8 cellular contexts compared by ENCODE assay signal in the genomic region with DNA sequence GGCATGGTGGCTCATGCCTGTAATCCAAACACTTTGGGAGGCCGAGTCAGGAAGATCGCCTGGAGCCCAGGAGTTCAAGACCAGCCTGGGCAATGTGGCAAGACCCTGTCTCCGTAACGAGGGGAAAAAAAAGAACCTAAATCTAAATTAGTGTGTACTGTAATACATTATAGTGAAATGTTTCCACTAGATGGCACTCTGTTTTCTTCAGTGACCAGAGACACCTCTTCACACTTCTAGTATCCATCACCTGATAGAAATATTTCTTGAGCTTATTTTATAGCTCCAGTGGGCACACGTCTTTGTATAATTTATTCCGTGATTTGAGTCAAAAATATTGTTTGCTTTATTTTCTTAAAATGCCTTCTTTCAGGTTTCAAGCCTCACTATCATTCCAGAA.
DNase-seq lines count a peak whose midpoint lies in the region; ATAC-seq and TF ChIP-seq lines count a peak whose summit lies in the region.

No MANE protein-coding gene starts in this region.

- intact Hi-C loops in MCF 10A (cut with micrococcal nuclease) = loop anchor here (1.0 to 5.0 kb wide), 3 partner anchors 23 to 576 kb away; no protein-coding TSS in a partner anchor
- intact Hi-C loops in breast epithelium (cut with DNase I; ENCODE audit: low total_unique reads) = no loop called here
- intact Hi-C loops in activated CD8-positive, alpha-beta T cell treated with anti-CD3 and anti-CD28 coated beads for 36 hours (cut with micrococcal nuclease) = no loop called here

- H3K27me3 ChIP-seq in breast epithelium = peaks cover 0 to 19% of the 10 kb centered on the region in 2 donors
- H3K27me3 ChIP-seq in Loucy (ENCODE audit: insufficient read depth, low read length, poor library complexity, severe bottlenecking) = no peaks in the 10 kb centered on the region
- H3K27me3 ChIP-seq in liver (ENCODE audit: control insufficient read depth in 4 of 4, insufficient read depth in 4 of 4, low read length in 3 of 4) = peaks cover 0 to 4% (median 0%) of the 10 kb centered on the region in 4 donors

- BruUV-seq in MCF 10A (replicated peaks; lab: Mats Ljungman, UMichigan) = no TSS peak

- TF ChIP-seq CTCF in MCF 10A (IDR thresholded peaks at IDR 0.05; ENCODE audit: unreplicated experiment) = peak; percentile 46
- peak in 1 of 3 donors; percentile 13 for TF ChIP-seq CTCF in breast epithelium (IDR thresholded peaks at IDR 0.05)
- TF ChIP-seq CTCF in Loucy (conservative IDR thresholded peaks at IDR 0.05; ENCODE audit: low read length) = peak; percentile 48
- peak; percentile 29 for TF ChIP-seq CTCF in activated CD8-positive, alpha-beta T cell treated with anti-CD3 and anti-CD28 coated beads for 36 hours (IDR thresholded peaks at IDR 0.05)
- TF ChIP-seq CTCF in liver (IDR thresholded peaks at IDR 0.05; ENCODE audit: low read depth, low read length, missing input control) = peak; percentile 22

- no peaks in the 10 kb centered on the region for H4K20me1 ChIP-seq in Loucy (ENCODE audit: insufficient read depth, low read length, poor library complexity, severe bottlenecking)

- peak overlapping the region; percentile 47 for H3K4me3 Mint-ChIP-seq in MCF 10A (ENCODE audit: unreplicated experiment)
- peak overlapping the region; percentile 25 for H3K4me3 Mint-ChIP-seq in activated CD8-positive, alpha-beta T cell treated with anti-CD3 and anti-CD28 coated beads for 36 hours

- no peak overlapping the region for H3K4me2 ChIP-seq in Loucy (ENCODE audit: low read depth, low read length, poor library complexity, severe bottlenecking)

- TF ChIP-seq POLR2A in breast epithelium (IDR thresholded peaks at IDR 0.05) = no peak

- H3K36me3 Mint-ChIP-seq in MCF 10A (ENCODE audit: insufficient read depth, unreplicated experiment) = peaks cover 7% of the 10 kb centered on the region
- peaks cover 40% of the 10 kb centered on the region for H3K36me3 Mint-ChIP-seq in activated CD8-positive, alpha-beta T cell treated with anti-CD3 and anti-CD28 coated beads for 36 hours (ENCODE audit: low read depth)

- H3K9me2 ChIP-seq in Loucy (replicated peaks; ENCODE audit: low read depth, low read length) = no peaks in the 10 kb centered on the region

- H3K27ac ChIP-seq in breast epithelium = peak overlapping the region in 1 of 2 donors; percentile 2
- no peak overlapping the region for H3K27ac ChIP-seq in liver (ENCODE audit: low read depth in 1 of 2, low read length in 2 of 2)

- peak overlapping the region; percentile 67 for H3K27ac Mint-ChIP-seq in MCF 10A (ENCODE audit: low read depth, unreplicated experiment)
- peak overlapping the region; percentile 72 for H3K27ac Mint-ChIP-seq in activated CD8-positive, alpha-beta T cell treated with anti-CD3 and anti-CD28 coated beads for 36 hours

- TF ChIP-seq RAD21 in liver (IDR thresholded peaks at IDR 0.05) = peak; percentile 65 to 71

- H3K27me3 Mint-ChIP-seq in MCF 10A (ENCODE audit: insufficient read depth, unreplicated experiment) = peaks cover 49% of the 10 kb centered on the region
- no peaks in the 10 kb centered on the region for H3K27me3 Mint-ChIP-seq in activated CD8-positive, alpha-beta T cell treated with anti-CD3 and anti-CD28 coated beads for 36 hours

- H3K9me3 ChIP-seq in breast epithelium = no peaks in the 10 kb centered on the region
- no peaks in the 10 kb centered on the region for H3K9me3 ChIP-seq in Loucy (ENCODE audit: insufficient read depth, low read depth, low read length)
- no peaks in the 10 kb centered on the region for H3K9me3 ChIP-seq in liver (ENCODE audit: control insufficient read depth in 4 of 4, low read length in 3 of 4)

- WGBS in liver = 29% methylated on average over 6 of the region's 6 CpGs

- POLR2A ChIA-PET in MCF 10A (lab: Yijun Ruan, JAX) = interaction anchor here (0.7 to 7.4 kb wide), 18 partner anchors 12 to 596 kb away, joined by 3 to 88 read pairs (median 9); no protein-coding TSS in a partner anchor
- POLR2A ChIA-PET in activated CD8-positive, alpha-beta T cell treated with anti-CD3 and anti-CD28 coated beads for 36 hours (lab: Charles Lee) = interaction anchor here (0.7 kb wide), 1 partner anchor 31 kb away, joined by 4 read pairs; no protein-coding TSS in a partner anchor

- ATAC-seq in activated CD8-positive, alpha-beta T cell treated with anti-CD3 and anti-CD28 coated beads for 36 hours = peak; percentile 51
- no peak for ATAC-seq in HG02840 (IDR thresholded peaks at IDR 0.05; ENCODE audit: low FRiP score, unreplicated experiment)

- peak; percentile 66 for DNase-seq in MCF 10A (ENCODE audit: unreplicated experiment)
- no peak for DNase-seq in breast epithelium (ENCODE audit: low spot score in 2 of 2)
- DNase-seq in activated CD8-positive, alpha-beta T cell treated with anti-CD3 and anti-CD28 coated beads for 36 hours = no peak
- no peak for DNase-seq in mucosa of gallbladder (ENCODE audit: low spot score)
- DNase-seq in NK-92 (lab: John Stamatoyannopoulos, UW; ENCODE audit: unreplicated experiment) = no peak

- CTCF ChIA-PET in MCF 10A (lab: Yijun Ruan, JAX) = interaction anchor here (0.6 to 2.5 kb wide), 22 partner anchors 8 to 620 kb away, joined by 3 to 20 read pairs (median 4); no protein-coding TSS in a partner anchor
- CTCF ChIA-PET in activated CD8-positive, alpha-beta T cell treated with anti-CD3 and anti-CD28 coated beads for 36 hours (lab: Charles Lee) = interaction anchor here (0.6 to 2.3 kb wide), 21 partner anchors 8 to 575 kb away, joined by 3 to 15 read pairs (median 4); no protein-coding TSS in a partner anchor

- no peaks in the 10 kb centered on the region for H3K4me1 ChIP-seq in breast epithelium
- H3K4me1 ChIP-seq in Loucy (ENCODE audit: insufficient read depth, low read length, poor library complexity, severe bottlenecking) = peaks cover 12% of the 10 kb centered on the region
- no peaks in the 10 kb centered on the region for H3K4me1 ChIP-seq in liver (ENCODE audit: control insufficient read depth in 4 of 4, insufficient read depth in 4 of 4, low read length in 3 of 4)

- no peak overlapping the region for H3K9ac ChIP-seq in Loucy (ENCODE audit: low read depth, low read length, poor library complexity, severe bottlenecking)
- H3K9ac ChIP-seq in liver (ENCODE audit: low read depth in 1 of 2, low read length in 2 of 2) = no peak overlapping the region

- peaks cover 24% of the 10 kb centered on the region for H3K4me1 Mint-ChIP-seq in MCF 10A (ENCODE audit: insufficient read depth, unreplicated experiment)
- peaks cover 73% of the 10 kb centered on the region for H3K4me1 Mint-ChIP-seq in activated CD8-positive, alpha-beta T cell treated with anti-CD3 and anti-CD28 coated beads for 36 hours (ENCODE audit: low read depth)

- H2AFZ ChIP-seq in Loucy (ENCODE audit: low read length) = no peak overlapping the region

- H3K4me3 ChIP-seq in breast epithelium (peak overlapping the region in 1 of 3 donors; percentile 8), Loucy (ENCODE audit: low read length, poor library complexity, severe bottlenecking) (no peak overlapping the region), liver (ENCODE audit: low read depth in 1 of 3, low read length in 3 of 3) (no peak overlapping the region)

- H3F3A ChIP-seq in Loucy (ENCODE audit: low read depth) = no peaks in the 10 kb centered on the region

- H3K9me3 Mint-ChIP-seq in MCF 10A (ENCODE audit: unreplicated experiment) = no peaks in the 10 kb centered on the region
- no peaks in the 10 kb centered on the region for H3K9me3 Mint-ChIP-seq in activated CD8-positive, alpha-beta T cell treated with anti-CD3 and anti-CD28 coated beads for 36 hours

- no peaks in the 10 kb centered on the region for H3K79me2 ChIP-seq in Loucy (ENCODE audit: insufficient read depth, low read length)

- no peaks in the 10 kb centered on the region for H3K36me3 ChIP-seq in breast epithelium
- H3K36me3 ChIP-seq in Loucy (ENCODE audit: insufficient read depth, low read length) = no peaks in the 10 kb centered on the region
- no peaks in the 10 kb centered on the region for H3K36me3 ChIP-seq in liver (ENCODE audit: control insufficient read depth in 4 of 4, insufficient read depth in 3 of 4, low read depth in 1 of 4, low read length in 3 of 4)

TF ChIP-seq in liver, 16 proteins besides CTCF, POLR2A, EP300 and RAD21:
- TF ChIP-seq NR2F2 (IDR thresholded peaks at IDR 0.05) (no peak), FOXA1 (IDR thresholded peaks at IDR 0.05) (no peak), FOXA2 (IDR thresholded peaks at IDR 0.05) (no peak)
